ENCODE assay signal across 14 cellular contexts in genomic region chr3:140004271-140004670, GRCh38.
"Had no signal": no experiment of that assay in that cellular context is flagged by ENCODE, and none has a peak within 500 bp of the region (broad histone marks: within the 10 kb centered on the region; RNA-seq: fewer than 3 reads in every experiment).

No MANE protein-coding gene starts in this region.

- H3K27me3 Mint-ChIP-seq: dendritic cell treated with granulocyte-macrophage colony-stimulating factor and Interleukin-4, amounts not matched to agents 40 ng/mL and 50 ng/mL, for 4 days had no signal

- H3K36me3 Mint-ChIP-seq: naive B cell, type B pancreatic cell had no signal

- H3K9me3 ChIP-seq: right atrium auricular region, sigmoid colon had no signal

- H2AFZ ChIP-seq: hepatocyte had no signal

- H3K4me1 Mint-ChIP-seq: naive B cell had no signal

- H3K9me3 Mint-ChIP-seq: dendritic cell treated with granulocyte-macrophage colony-stimulating factor and Interleukin-4, amounts not matched to agents 40 ng/mL and 50 ng/mL, for 4 days had no signal

- H3K27ac Mint-ChIP-seq: dendritic cell treated with granulocyte-macrophage colony-stimulating factor and Interleukin-4, amounts not matched to agents 40 ng/mL and 50 ng/mL, for 4 days; naive B cell; nephron; type B pancreatic cell had no signal

- H3K79me2 ChIP-seq: hepatocyte had no signal

- H3K4me3 ChIP-seq: hepatocyte, right atrium auricular region, sigmoid colon, skin epidermis had no signal

- H3K4me3 Mint-ChIP-seq: dendritic cell treated with granulocyte-macrophage colony-stimulating factor and Interleukin-4, amounts not matched to agents 40 ng/mL and 50 ng/mL, for 4 days; naive B cell; nephron; type B pancreatic cell had no signal

- H3K27ac ChIP-seq: hepatocyte, right atrium auricular region, sigmoid colon, skin epidermis had no signal

- H3K27me3 ChIP-seq: hepatocyte, right atrium auricular region, sigmoid colon had no signal

- H3K4me2 ChIP-seq: hepatocyte had no signal

- H3K4me1 ChIP-seq: sigmoid colon had no signal

- H3K36me3 ChIP-seq: right atrium auricular region, sigmoid colon had no signal

- DNase-seq: erythroblast; foreskin melanocyte; head of caudate nucleus; mesendoderm; naive B cell; sigmoid colon; stimulated activated CD4-positive, alpha-beta T cell treated with anti-CD3 and anti-CD28 coated beads, Interleukin-2, amount 100 ng/mL, for 48 hours; stimulated activated naive CD4-positive, alpha-beta T cell treated with Interleukin-2 at 50 U/mL for 16 hours had no signal
